Comparison of ENCODE assay signal across 16 cellular contexts in genomic region chr17:31788571-31788946, GRCh38.
DNase-seq lines count a peak whose midpoint lies in the region; ATAC-seq and TF ChIP-seq lines count a peak whose summit lies in the region.
"Had no signal": no experiment of that assay in that cellular context is flagged by ENCODE, and none has a peak within 500 bp of the region (broad histone marks: within the 10 kb centered on the region; RNA-seq: fewer than 3 reads in every experiment).

No MANE protein-coding gene starts in this region.

- TF ChIP-seq CTCF in left ventricle myocardium inferior (IDR thresholded peaks at IDR 0.05; ENCODE audit: borderline replicate concordance): no peak
- TF ChIP-seq CTCF in transverse colon (IDR thresholded peaks at IDR 0.05): no peak

- DNase-seq in left ventricle myocardium superior (no peak), left ventricle myocardium inferior (no peak), epithelial cell of prostate (ENCODE audit: low read depth, low spot score) (no peak), transverse colon (no peak), cortex of kidney (lab: John Stamatoyannopoulos, UW) (no peak)
- DNase-seq: activated CD4-positive, alpha-beta T cell treated with anti-CD3 and anti-CD28 coated beads, Interleukin-2, amount 50 U/mL, for 48 hours; activated T-cell treated with anti-CD3 and anti-CD28 coated beads for 4 hours; NCI-H1694; NCI-H82; WERI-Rb-1 had no signal

- no peak for TF ChIP-seq EP300 in transverse colon (IDR thresholded peaks at IDR 0.05; ENCODE audit: low read depth)

- intact Hi-C loops in left ventricle myocardium superior (cut with micrococcal nuclease): no loop called here
- intact Hi-C loops in left ventricle myocardium inferior (cut with micrococcal nuclease): no loop called here
- intact Hi-C loops in transverse colon (cut with DNase I; ENCODE audit: low total_unique reads): loop anchor here (1.0 kb wide), 1 partner anchor 211 kb away; no protein-coding TSS in a partner anchor

- no peak overlapping the region for H3K9ac ChIP-seq in muscle layer of colon (ENCODE audit: low read length)
- H3K9ac ChIP-seq: neural progenitor cell had no signal

- ATAC-seq in left ventricle myocardium superior (peak; percentile 27), GM21423 (IDR thresholded peaks at IDR 0.05; ENCODE audit: unreplicated experiment) (no peak), GM19463 (IDR thresholded peaks at IDR 0.05; ENCODE audit: unreplicated experiment) (no peak)

- no peak overlapping the region for H3K4me3 ChIP-seq in left ventricle myocardium inferior
- H3K4me3 ChIP-seq in muscle layer of colon (ENCODE audit: low read depth in 1 of 2, low read length in 2 of 2): no peak overlapping the region
- H3K4me3 ChIP-seq in transverse colon: no peak overlapping the region
- H3K4me3 ChIP-seq: dorsolateral prefrontal cortex, neural progenitor cell, SJSA1 had no signal

- H3K9me3 ChIP-seq in left ventricle myocardium inferior (replicated peaks) (peaks cover 2% of the 10 kb centered on the region), muscle layer of colon (ENCODE audit: low read length) (no peaks in the 10 kb centered on the region), transverse colon (no peaks in the 10 kb centered on the region)
- H3K9me3 ChIP-seq: SJSA1 had no signal

- 78 to 100% methylated on average over 1 to 3 of the region's 3 CpGs for WGBS in transverse colon (ENCODE audit: low coverage in 1 of 2), 2 donors

- no peaks in the 10 kb centered on the region for H3K36me3 ChIP-seq in left ventricle myocardium inferior
- H3K36me3 ChIP-seq in muscle layer of colon (ENCODE audit: insufficient read depth, low read length): no peaks in the 10 kb centered on the region
- H3K36me3 ChIP-seq in transverse colon: no peaks in the 10 kb centered on the region
- H3K36me3 ChIP-seq: neural progenitor cell, SJSA1, WERI-Rb-1 had no signal

- no peak for TF ChIP-seq POLR2A in transverse colon (IDR thresholded peaks at IDR 0.05)

- H3K27me3 ChIP-seq in left ventricle myocardium inferior (ENCODE audit: low read depth) (no peaks in the 10 kb centered on the region), muscle layer of colon (ENCODE audit: control insufficient read depth in 1 of 2, insufficient read depth in 2 of 2, low read length in 2 of 2) (no peaks in the 10 kb centered on the region), transverse colon (no peaks in the 10 kb centered on the region)
- H3K27me3 ChIP-seq: dorsolateral prefrontal cortex, neural progenitor cell, SJSA1 had no signal

- H3K4me1 ChIP-seq in left ventricle myocardium inferior (peaks cover 12% of the 10 kb centered on the region), muscle layer of colon (ENCODE audit: insufficient read depth, low read length) (peaks cover 13% of the 10 kb centered on the region), transverse colon (no peaks in the 10 kb centered on the region)
- H3K4me1 ChIP-seq: neural progenitor cell, SJSA1 had no signal

- H3K27ac ChIP-seq in left ventricle myocardium inferior (replicated peaks) (no peak overlapping the region), epithelial cell of prostate (peak overlapping the region; percentile 92), muscle layer of colon (ENCODE audit: low read depth, low read length) (peak overlapping the region; percentile 65), transverse colon (peak overlapping the region in 3 of 4 donors; percentile 20 to 54 (median 49))
- H3K27ac ChIP-seq: neural progenitor cell, SJSA1, WERI-Rb-1 had no signal

- in situ Hi-C loops in transverse colon (cut with MboI; ENCODE audit: low pct_ligation_motif_present in 1 of 4, low pct_unique_long_range_greater_than_20kb in 1 of 4, low sequenced_read_pairs in 3 of 4): no loop called here
